25 cellular contexts compared by ENCODE assay signal in genomic region chr1:229263254-229263653, GRCh38.
"Had no signal": no experiment of that assay in that cellular context is flagged by ENCODE, and none has a peak within 500 bp of the region (broad histone marks: within the 10 kb centered on the region; RNA-seq: fewer than 3 reads in every experiment).

No MANE protein-coding gene starts in this region.

- DNase-seq: dermis blood vessel endothelial cell; dorsolateral prefrontal cortex; effector CD4-positive, alpha-beta T cell; effector memory CD4-positive, alpha-beta T cell; esophagus squamous epithelium; foreskin fibroblast; foreskin melanocyte; gastrocnemius medialis; glutamatergic neuron; head of caudate nucleus; heart right ventricle; hippocampal formation; left cardiac atrium; left lung; left ventricle myocardium superior; lower lobe of right lung; mesenchymal stem cell; mucosa of descending colon; naive B cell; naive thymus-derived CD8-positive, alpha-beta T cell had no signal

- H3K4me3 Mint-ChIP-seq: mesothelial cell of epicardium; naive B cell; naive thymus-derived CD8-positive, alpha-beta T cell had no signal

- FAIRE-seq: endothelial cell of umbilical vein, islet of Langerhans, keratinocyte had no signal

- H3K27me3 ChIP-seq: dorsolateral prefrontal cortex, esophagus squamous epithelium, gastrocnemius medialis, heart right ventricle, left lung had no signal

- H3K27ac ChIP-seq: coronary artery, dorsolateral prefrontal cortex, esophagus squamous epithelium, gastrocnemius medialis, heart right ventricle, left lung, lower lobe of right lung had no signal

- H3K4me3 ChIP-seq: coronary artery, dorsolateral prefrontal cortex, esophagus squamous epithelium, gastrocnemius medialis, heart right ventricle, left lung, lower lobe of right lung, mucosa of descending colon had no signal

- H3K9me3 ChIP-seq: esophagus squamous epithelium, gastrocnemius medialis, mucosa of descending colon had no signal

- H3K36me3 Mint-ChIP-seq: naive B cell had no signal

- H3K27me3 Mint-ChIP-seq: naive thymus-derived CD8-positive, alpha-beta T cell had no signal

- H3K27ac Mint-ChIP-seq: mesothelial cell of epicardium had no signal

- ATAC-seq: gastrocnemius medialis; heart right ventricle; left cardiac atrium; left lung; left ventricle myocardium superior; lower lobe of right lung; mucosa of descending colon; naive thymus-derived CD8-positive, alpha-beta T cell had no signal

- H3K36me3 ChIP-seq: esophagus squamous epithelium, gastrocnemius medialis, heart right ventricle, left lung, lower lobe of right lung had no signal
